1 cellular context compared by ENCODE assay signal in the genomic region with DNA sequence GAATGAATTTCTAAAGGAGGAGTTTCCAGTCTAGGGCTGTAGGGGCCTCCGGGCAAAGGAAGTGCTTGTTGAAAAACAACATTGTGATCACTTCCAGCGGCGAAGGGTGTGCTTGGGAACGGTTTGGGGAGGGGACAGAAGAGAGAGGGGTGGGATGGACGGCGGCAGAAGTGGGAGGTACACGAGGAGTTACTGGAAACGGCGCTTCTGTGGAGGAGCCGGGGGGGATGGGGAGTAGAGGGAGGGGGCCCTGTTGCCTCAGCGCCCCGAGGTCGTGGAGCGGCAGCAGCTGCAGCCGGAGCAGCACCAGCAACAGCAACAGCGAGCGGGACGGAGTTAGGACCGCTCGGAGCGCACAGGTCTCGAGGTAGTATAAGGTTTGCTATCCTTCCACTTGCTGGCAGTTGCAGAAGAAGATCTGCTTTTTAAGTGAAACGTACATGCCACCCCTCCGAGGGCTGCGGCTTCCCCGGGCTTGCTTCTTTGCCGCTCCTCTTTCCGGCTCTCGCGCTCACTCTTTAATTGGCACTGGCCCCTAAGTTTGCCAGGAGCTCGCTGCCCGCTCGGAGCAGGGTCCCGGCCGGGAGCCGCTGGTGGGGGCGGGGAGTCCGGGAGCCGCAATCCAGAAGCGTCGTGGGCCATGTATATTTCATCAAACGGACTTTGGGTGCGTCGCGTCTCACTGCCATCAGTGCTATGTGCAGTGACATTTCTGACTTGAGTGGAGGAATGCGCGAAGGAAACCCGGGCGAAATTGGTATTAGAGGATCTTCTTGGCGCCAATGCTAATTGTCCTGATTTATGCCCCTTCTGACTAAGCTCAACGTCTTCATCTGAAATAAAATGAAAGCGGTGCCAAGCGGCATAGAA.
TF ChIP-seq lines count a peak whose summit lies in the region.

No MANE protein-coding gene starts in this region.

TF ChIP-seq in IMR-90, 13 proteins besides CTCF, POLR2A, EP300 and RAD21:
- TF ChIP-seq, protein P1, sequence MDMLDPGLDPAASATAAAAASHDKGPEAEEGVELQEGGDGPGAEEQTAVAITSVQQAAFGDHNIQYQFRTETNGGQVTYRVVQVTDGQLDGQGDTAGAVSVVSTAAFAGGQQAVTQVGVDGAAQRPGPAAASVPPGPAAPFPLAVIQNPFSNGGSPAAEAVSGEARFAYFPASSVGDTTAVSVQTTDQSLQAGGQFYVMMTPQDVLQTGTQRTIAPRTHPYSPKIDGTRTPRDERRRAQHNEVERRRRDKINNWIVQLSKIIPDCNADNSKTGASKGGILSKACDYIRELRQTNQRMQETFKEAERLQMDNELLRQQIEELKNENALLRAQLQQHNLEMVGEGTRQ (IDR thresholded peaks at IDR 0.05; ENCODE audit: low read depth, low read length), result no peak
- TF ChIP-seq FOS (IDR thresholded peaks at IDR 0.05; ENCODE audit: low read depth, low read length), result no peak
- TF ChIP-seq RCOR1 (IDR thresholded peaks at IDR 0.05; ENCODE audit: insufficient replicate concordance, low read length), result no peak
- TF ChIP-seq CEBPB (IDR thresholded peaks at IDR 0.05; ENCODE audit: low read depth, low read length), result no peak
- TF ChIP-seq MAZ (IDR thresholded peaks at IDR 0.05; ENCODE audit: borderline replicate concordance, low read depth, low read length), result no peak
- TF ChIP-seq MAFK (IDR thresholded peaks at IDR 0.05; ENCODE audit: low read depth, low read length), result no peak
- no peak for TF ChIP-seq RFX5 (IDR thresholded peaks at IDR 0.05; ENCODE audit: low read depth, low read length)
- TF ChIP-seq, protein P2, sequence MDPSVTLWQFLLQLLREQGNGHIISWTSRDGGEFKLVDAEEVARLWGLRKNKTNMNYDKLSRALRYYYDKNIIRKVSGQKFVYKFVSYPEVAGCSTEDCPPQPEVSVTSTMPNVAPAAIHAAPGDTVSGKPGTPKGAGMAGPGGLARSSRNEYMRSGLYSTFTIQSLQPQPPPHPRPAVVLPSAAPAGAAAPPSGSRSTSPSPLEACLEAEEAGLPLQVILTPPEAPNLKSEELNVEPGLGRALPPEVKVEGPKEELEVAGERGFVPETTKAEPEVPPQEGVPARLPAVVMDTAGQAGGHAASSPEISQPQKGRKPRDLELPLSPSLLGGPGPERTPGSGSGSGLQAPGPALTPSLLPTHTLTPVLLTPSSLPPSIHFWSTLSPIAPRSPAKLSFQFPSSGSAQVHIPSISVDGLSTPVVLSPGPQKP (IDR thresholded peaks at IDR 0.05; ENCODE audit: borderline replicate concordance, low read depth, low read length), result no peak
